In the genomic region with DNA sequence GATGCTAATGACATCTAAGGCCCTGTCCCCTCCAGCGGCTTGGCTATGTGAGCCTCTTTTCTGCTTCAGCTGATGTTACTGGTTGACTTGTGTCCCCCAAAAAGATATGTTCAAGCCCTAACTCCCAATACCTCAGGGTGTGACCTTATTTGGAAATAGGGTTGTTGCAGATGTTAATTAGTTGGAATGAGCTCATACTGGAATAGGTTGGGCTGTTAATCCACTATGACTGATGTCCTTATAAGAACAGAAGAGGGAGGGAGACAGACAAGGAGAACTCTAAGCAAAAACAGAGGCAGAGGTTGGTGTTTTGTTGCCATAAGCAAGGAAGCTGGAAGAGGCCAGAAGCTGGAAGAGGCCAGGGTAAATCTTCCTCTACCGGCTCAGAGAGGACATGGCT, we compare ENCODE assay signal across 13 cellular contexts.
DNase-seq lines count a peak whose midpoint lies in the region; TF ChIP-seq lines count a peak whose summit lies in the region.
"Had no signal": no experiment of that assay in that cellular context is flagged by ENCODE, and none has a peak within 500 bp of the region (broad histone marks: within the 10 kb centered on the region; RNA-seq: fewer than 3 reads in every experiment).

No MANE protein-coding gene starts in this region.

- 81% methylated on average over 1 of the region's 2 CpGs for WGBS in HUES64
- WGBS in esophagus muscularis mucosa, result 85% methylated on average over 2 of the region's 2 CpGs

- peak overlapping the region; percentile 91 for H3K27ac Mint-ChIP-seq in activated T-cell treated with anti-CD3 and anti-CD28 coated beads, Interleukin-2, amount 50 U/mL, for 24 hours
- peak overlapping the region; percentile 77 for H3K27ac Mint-ChIP-seq in progenitor cell of endocrine pancreas

- H3K4me1 ChIP-seq in HUES64 (ENCODE audit: insufficient read depth, low read length), result peaks cover 42% of the 10 kb centered on the region
- H3K4me1 ChIP-seq in esophagus muscularis mucosa, result peaks cover 49 to 62% (median 59%) of the 10 kb centered on the region in 4 donors

- H3K4me3 Mint-ChIP-seq in activated T-cell treated with anti-CD3 and anti-CD28 coated beads, Interleukin-2, amount 50 U/mL, for 24 hours, result peak overlapping the region; percentile 27
- H3K4me3 Mint-ChIP-seq in progenitor cell of endocrine pancreas (ENCODE audit: low read depth), result no peak overlapping the region

- H3K4me3 ChIP-seq in HUES64 (ENCODE audit: low read length), result no peak overlapping the region
- no peak overlapping the region for H3K4me3 ChIP-seq in esophagus muscularis mucosa
- H3K4me3 ChIP-seq: SJCRH30, tibial artery had no signal

- H3K27ac ChIP-seq in HUES64 (ENCODE audit: low read depth, low read length), result peak overlapping the region; percentile 68
- peak overlapping the region in 3 of 4 donors; percentile 16 to 36 (median 36) for H3K27ac ChIP-seq in esophagus muscularis mucosa (replicated peaks in 1 of 4)
- H3K27ac ChIP-seq: SJCRH30, tibial artery had no signal

- no peak for TF ChIP-seq EP300 in esophagus muscularis mucosa (IDR thresholded peaks at IDR 0.05)

- H3K36me3 Mint-ChIP-seq in activated T-cell treated with anti-CD3 and anti-CD28 coated beads, Interleukin-2, amount 50 U/mL, for 24 hours (ENCODE audit: low read depth), result peaks cover 11% of the 10 kb centered on the region
- peaks cover 7% of the 10 kb centered on the region for H3K36me3 Mint-ChIP-seq in progenitor cell of endocrine pancreas (ENCODE audit: insufficient read depth)

- DNase-seq in activated T-cell treated with anti-CD3 and anti-CD28 coated beads, Interleukin-2, amount 50 U/mL, for 24 hours, result no peak
- no peak for DNase-seq in activated T-cell treated with anti-CD3 and anti-CD28 coated beads for 4 hours
- DNase-seq in esophagus muscularis mucosa (ENCODE audit: extremely low spot score), result no peak
- DNase-seq in progenitor cell of endocrine pancreas (ENCODE audit: low spot score, unreplicated experiment), result no peak
- DNase-seq in SW 1271 (lab: John Stamatoyannopoulos, UW), result no peak
- DNase-seq in NCI-H187 treated with DMSO at 0.1 percent for 48 hours (lab: John Stamatoyannopoulos, UW), result no peak
- no peak for DNase-seq in GM20000 (ENCODE audit: low spot score)
- DNase-seq: NCI-H1436 treated with DMSO at 0.1 percent for 48 hours; NCI-H226; SJCRH30; stimulated activated CD4-positive, alpha-beta T cell treated with anti-CD3 and anti-CD28 coated beads, Interleukin-15, amount 100 ng/mL, for 24 hours; tibial artery had no signal

- peak overlapping the region; percentile 3; the same call in 1 of the 2 replicates for H3K9ac ChIP-seq in HUES64 (ENCODE audit: low read depth, low read length)

- no peak for TF ChIP-seq CTCF in esophagus muscularis mucosa (IDR thresholded peaks at IDR 0.05)
- no peak for TF ChIP-seq CTCF in progenitor cell of endocrine pancreas (IDR thresholded peaks at IDR 0.05; ENCODE audit: unreplicated experiment)
- TF ChIP-seq CTCF in GM20000 (IDR thresholded peaks at IDR 0.05; ENCODE audit: extremely low read depth, missing control alignments), result no peak

- no peaks in the 10 kb centered on the region for H3K9me3 Mint-ChIP-seq in activated T-cell treated with anti-CD3 and anti-CD28 coated beads, Interleukin-2, amount 50 U/mL, for 24 hours
- H3K9me3 Mint-ChIP-seq in progenitor cell of endocrine pancreas (ENCODE audit: low read depth), result peaks cover 3% of the 10 kb centered on the region

- H3K27me3 ChIP-seq in HUES64 (ENCODE audit: insufficient read depth, low read length), result no peaks in the 10 kb centered on the region
- no peaks in the 10 kb centered on the region for H3K27me3 ChIP-seq in esophagus muscularis mucosa
- H3K27me3 ChIP-seq: SJCRH30, tibial artery had no signal

- H3K36me3 ChIP-seq in HUES64 (ENCODE audit: insufficient read depth, low read length) (no peaks in the 10 kb centered on the region), esophagus muscularis mucosa (peaks cover 0 to 29% (median 0%) of the 10 kb centered on the region in 4 donors)
- H3K36me3 ChIP-seq: SJCRH30, tibial artery had no signal

- H3K9me3 ChIP-seq in HUES64 (ENCODE audit: insufficient read depth, low read depth, low read length), result no peaks in the 10 kb centered on the region
- H3K9me3 ChIP-seq in esophagus muscularis mucosa, result no peaks in the 10 kb centered on the region
- H3K9me3 ChIP-seq: SJCRH30, tibial artery had no signal

- intact Hi-C loops in esophagus muscularis mucosa (cut with DNase I), result no loop called here

- peaks cover 97% of the 10 kb centered on the region for H3K4me1 Mint-ChIP-seq in activated T-cell treated with anti-CD3 and anti-CD28 coated beads, Interleukin-2, amount 50 U/mL, for 24 hours (ENCODE audit: low read depth)
- peaks cover 42% of the 10 kb centered on the region for H3K4me1 Mint-ChIP-seq in progenitor cell of endocrine pancreas (ENCODE audit: low read depth)

- H3K27me3 Mint-ChIP-seq in activated T-cell treated with anti-CD3 and anti-CD28 coated beads, Interleukin-2, amount 50 U/mL, for 24 hours, result no peaks in the 10 kb centered on the region
- H3K27me3 Mint-ChIP-seq in progenitor cell of endocrine pancreas, result no peaks in the 10 kb centered on the region

- no peak for TF ChIP-seq POLR2A in esophagus muscularis mucosa (IDR thresholded peaks at IDR 0.05; ENCODE audit: low read depth)
